Comparison of ENCODE assay signal across 11 cellular contexts in genomic region chr1:43388021-43388575, GRCh38. TPM values are rescaled to one million over a fixed set of nuclear protein-coding genes. Genes with fewer than 3 reads are reported as not detected.
DNase-seq lines count a peak whose midpoint lies in the region; ATAC-seq and TF ChIP-seq lines count a peak whose summit lies in the region.
"Had no signal": no experiment of that assay in that cellular context is flagged by ENCODE, and none has a peak within 500 bp of the region (broad histone marks: within the 10 kb centered on the region; RNA-seq: fewer than 3 reads in every experiment).

No MANE protein-coding gene starts in this region.

- H3K4me3 ChIP-seq in fibroblast of the aortic adventitia (ENCODE audit: low read depth, low read length) (peak overlapping the region; percentile 99), stomach smooth muscle (ENCODE audit: low read length in 2 of 2) (peak overlapping the region; percentile 94 to 99)
- no peak overlapping the region for H3K4me3 ChIP-seq in effector memory CD4-positive, alpha-beta T cell (ENCODE audit: insufficient read depth, low read depth, low read length, poor library complexity, severe bottlenecking)

- peaks cover 21% of the 10 kb centered on the region for H3K4me1 ChIP-seq in stomach smooth muscle (ENCODE audit: control insufficient read depth, insufficient read depth, low read length)
- H3K4me1 ChIP-seq in effector memory CD4-positive, alpha-beta T cell (ENCODE audit: control insufficient read depth, insufficient read depth, low read length, poor library complexity, severe bottlenecking): peaks cover 16% of the 10 kb centered on the region

- ATAC-seq in activated T-cell treated with anti-CD3 and anti-CD28 coated beads, Interleukin-2, amount 50 U/mL, for 4 hours: no peak
- ATAC-seq in activated B cell treated with CpG ODN at 0.5 μM for 24 hours (ENCODE audit: low read depth): no peak

- H3K27me3 Mint-ChIP-seq in activated T-cell treated with anti-CD3 and anti-CD28 coated beads, Interleukin-2, amount 50 U/mL, for 4 hours (ENCODE audit: low read depth): no peaks in the 10 kb centered on the region
- H3K27me3 Mint-ChIP-seq in activated B cell treated with CpG ODN at 0.5 μM for 24 hours: no peaks in the 10 kb centered on the region

- H3K27me3 ChIP-seq in stomach smooth muscle (ENCODE audit: control insufficient read depth in 1 of 2, insufficient read depth in 2 of 2, low read length in 2 of 2): no peaks in the 10 kb centered on the region
- H3K27me3 ChIP-seq in effector memory CD4-positive, alpha-beta T cell (replicated peaks; ENCODE audit: control insufficient read depth, insufficient read depth, low read length, poor library complexity, severe bottlenecking): no peaks in the 10 kb centered on the region

- H3K4me3 Mint-ChIP-seq in activated T-cell treated with anti-CD3 and anti-CD28 coated beads, Interleukin-2, amount 50 U/mL, for 4 hours: peak overlapping the region; percentile 99
- H3K4me3 Mint-ChIP-seq in activated B cell treated with CpG ODN at 0.5 μM for 24 hours: peak overlapping the region; percentile 99

- H3K9me3 Mint-ChIP-seq in activated T-cell treated with anti-CD3 and anti-CD28 coated beads, Interleukin-2, amount 50 U/mL, for 4 hours: no peaks in the 10 kb centered on the region
- no peaks in the 10 kb centered on the region for H3K9me3 Mint-ChIP-seq in activated B cell treated with CpG ODN at 0.5 μM for 24 hours

- DNase-seq in activated T-cell treated with anti-CD3 and anti-CD28 coated beads, Interleukin-2, amount 50 U/mL, for 4 hours: no peak
- DNase-seq in activated T-cell treated with anti-CD3 and anti-CD28 coated beads for 4 hours (no peak), activated B cell treated with CpG ODN at 0.5 μM for 24 hours (no peak), fibroblast of the aortic adventitia (ENCODE audit: low read depth) (peak; percentile 33)
- no peak for DNase-seq in stimulated activated CD8-positive, alpha-beta memory T cell treated with anti-CD3 and anti-CD28 coated beads, Interleukin-4, amount 100 ng/mL, for 48 hours
- no peak for DNase-seq in effector memory CD4-positive, alpha-beta T cell
- DNase-seq in activated CD4-positive, CD25-positive, alpha-beta regulatory T cell treated with anti-CD3 and anti-CD28 coated beads, Interleukin-2, amount 50 U/mL, for 72 hours: no peak
- DNase-seq: mesendoderm, SIG-M5 had no signal

- CTCF ChIA-PET in activated B cell treated with CpG ODN at 0.5 μM for 24 hours (lab: Charles Lee): interaction anchor here (1.6 to 3.5 kb wide), 2 partner anchors 26 to 161 kb away, joined by 4 to 10 read pairs; no protein-coding TSS in a partner anchor

- H3K36me3 Mint-ChIP-seq in activated T-cell treated with anti-CD3 and anti-CD28 coated beads, Interleukin-2, amount 50 U/mL, for 4 hours (ENCODE audit: insufficient read depth): peaks cover 37% of the 10 kb centered on the region
- H3K36me3 Mint-ChIP-seq in activated B cell treated with CpG ODN at 0.5 μM for 24 hours (ENCODE audit: low read depth): peaks cover 57% of the 10 kb centered on the region

- H3K27ac Mint-ChIP-seq in activated B cell treated with CpG ODN at 0.5 μM for 24 hours: no peak overlapping the region

- H3K9me3 ChIP-seq in stomach smooth muscle (ENCODE audit: control insufficient read depth in 2 of 2, low read length in 2 of 2): no peaks in the 10 kb centered on the region
- H3K9me3 ChIP-seq in effector memory CD4-positive, alpha-beta T cell (ENCODE audit: control insufficient read depth, low read length): no peaks in the 10 kb centered on the region

- no peak for TF ChIP-seq CTCF in activated B cell treated with CpG ODN at 0.5 μM for 24 hours (IDR thresholded peaks at IDR 0.05)
- no peak for TF ChIP-seq CTCF in fibroblast of the aortic adventitia (IDR thresholded peaks at IDR 0.05; ENCODE audit: insufficient read depth, low read length)

- intact Hi-C loops in activated B cell treated with CpG ODN at 0.5 μM for 24 hours (cut with micrococcal nuclease): loop anchor here (2.0 kb wide), 1 partner anchor 39 kb away; no protein-coding TSS in a partner anchor

- peaks cover 42% of the 10 kb centered on the region for H3K4me1 Mint-ChIP-seq in activated T-cell treated with anti-CD3 and anti-CD28 coated beads, Interleukin-2, amount 50 U/mL, for 4 hours (ENCODE audit: low read depth)
- H3K4me1 Mint-ChIP-seq in activated B cell treated with CpG ODN at 0.5 μM for 24 hours: peaks cover 36% of the 10 kb centered on the region

- peaks cover 42% of the 10 kb centered on the region in 2 donors for H3K36me3 ChIP-seq in stomach smooth muscle (ENCODE audit: control insufficient read depth in 2 of 2, insufficient read depth in 2 of 2, low read length in 2 of 2)
- peaks cover 44% of the 10 kb centered on the region for H3K36me3 ChIP-seq in effector memory CD4-positive, alpha-beta T cell (ENCODE audit: control insufficient read depth, insufficient read depth, low read length)

- peak overlapping the region; percentile 51 to 92 for H3K9ac ChIP-seq in stomach smooth muscle (ENCODE audit: low read length in 2 of 2)

- POLR2A ChIA-PET in activated B cell treated with CpG ODN at 0.5 μM for 24 hours (lab: Charles Lee): interaction anchor here (1.1 to 4.5 kb wide), 3 partner anchors 20 to 100 kb away, joined by 3 to 76 read pairs (median 16); partner anchors contain the start of genes CDC20 and ELOVL1

- no peak overlapping the region for H3K27ac ChIP-seq in stomach smooth muscle (ENCODE audit: low read length)
- H3K27ac ChIP-seq in effector memory CD4-positive, alpha-beta T cell (ENCODE audit: insufficient read depth, low read length, poor library complexity, severe bottlenecking): no peak overlapping the region

RNA-seq across cellular contexts. Expression of gene MED8, which starts 1.5 kb away (rescaled TPM):
- total RNA-seq in activated T-cell treated with anti-CD3 and anti-CD28 coated beads, Interleukin-2, amount 50 U/mL, for 4 hours: 10 to 100 TPM; 49.8 to 59.1 (median 50.4) TPM
- total RNA-seq in activated B cell treated with CpG ODN at 0.5 μM for 24 hours (33.8 and 37.2 TPM in 2 replicates), fibroblast of the aortic adventitia (ENCODE audit: low replicate concordance) (12.8 and 43.1 TPM in 2 replicates)

RNA-seq across cellular contexts. Expression of gene SZT2, which starts 1.6 kb away (rescaled TPM):
- total RNA-seq in activated T-cell treated with anti-CD3 and anti-CD28 coated beads, Interleukin-2, amount 50 U/mL, for 4 hours: 10 to 100 TPM; 37.1 to 44.2 (median 39.5) TPM
- total RNA-seq in activated B cell treated with CpG ODN at 0.5 μM for 24 hours (108 and 139 TPM in 2 replicates), fibroblast of the aortic adventitia (ENCODE audit: low replicate concordance) (26.0 and 35.4 TPM in 2 replicates)

RNA-seq across cellular contexts. Expression of gene ELOVL1, which starts 20.3 kb away (rescaled TPM):
- 10 to 100 TPM; 91.4 to 99.8 (median 92.8) TPM for total RNA-seq in activated T-cell treated with anti-CD3 and anti-CD28 coated beads, Interleukin-2, amount 50 U/mL, for 4 hours
- 80.2 and 84.2 TPM in 2 replicates for total RNA-seq in activated B cell treated with CpG ODN at 0.5 μM for 24 hours
- total RNA-seq in fibroblast of the aortic adventitia (ENCODE audit: low replicate concordance): 18.2 and 78.5 TPM in 2 replicates

RNA-seq across cellular contexts. Expression of gene CDC20, which starts 29.3 kb away (rescaled TPM):
- total RNA-seq in activated T-cell treated with anti-CD3 and anti-CD28 coated beads, Interleukin-2, amount 50 U/mL, for 4 hours: 10 to 100 TPM; 47.3 to 70.1 (median 60.3) TPM
- total RNA-seq in activated B cell treated with CpG ODN at 0.5 μM for 24 hours: 3.2 and 4.2 TPM in 2 replicates
- 0.33 and 23.9 TPM in 2 replicates for total RNA-seq in fibroblast of the aortic adventitia (ENCODE audit: low replicate concordance)

RNA-seq across cellular contexts. Expression of gene MPL, which starts 50.5 kb away (rescaled TPM):
- not detected for total RNA-seq in activated T-cell treated with anti-CD3 and anti-CD28 coated beads, Interleukin-2, amount 50 U/mL, for 4 hours
- not detected in 2 replicates for total RNA-seq in activated B cell treated with CpG ODN at 0.5 μM for 24 hours
- total RNA-seq in fibroblast of the aortic adventitia (ENCODE audit: low replicate concordance): not detected in 2 replicates
- total RNA-seq: HT1080 had no signal
